ENCODE assay signal across 13 cellular contexts in genomic region chr11:100734743-100735527, GRCh38. TPM values are rescaled to one million over a fixed set of nuclear protein-coding genes. Genes with fewer than 3 reads are reported as not detected.
DNase-seq lines count a peak whose midpoint lies in the region; ATAC-seq and TF ChIP-seq lines count a peak whose summit lies in the region.
"Had no signal": no experiment of that assay in that cellular context is flagged by ENCODE, and none has a peak within 500 bp of the region (broad histone marks: within the 10 kb centered on the region; RNA-seq: fewer than 3 reads in every experiment).

No MANE protein-coding gene starts in this region.

- TF ChIP-seq EP300 in ovary (IDR thresholded peaks at IDR 0.05) = no peak

- peak; percentile 54 for ATAC-seq in GM18498 (IDR thresholded peaks at IDR 0.05; ENCODE audit: unreplicated experiment)
- ATAC-seq in GM21390 (IDR thresholded peaks at IDR 0.05; ENCODE audit: unreplicated experiment) = peak; percentile 66
- ATAC-seq in HG03095 (IDR thresholded peaks at IDR 0.05; ENCODE audit: unreplicated experiment) = peak; percentile 52
- ATAC-seq in left lobe of liver = no peak

- H3K4me3 ChIP-seq in ovary = no peak overlapping the region

- no peak overlapping the region for H3K4me3 Mint-ChIP-seq in brain

- no peak for TF ChIP-seq CTCF in brain (conservative IDR thresholded peaks at IDR 0.05)
- no peak for TF ChIP-seq CTCF in ovary (IDR thresholded peaks at IDR 0.05)

- H3K27me3 Mint-ChIP-seq in brain = no peaks in the 10 kb centered on the region

- no peak for TF ChIP-seq POLR2A in ovary (IDR thresholded peaks at IDR 0.05)

- peaks cover 39% of the 10 kb centered on the region for H3K4me1 Mint-ChIP-seq in brain

- H3K27ac Mint-ChIP-seq in brain = peak overlapping the region in 3 of 5 experiments; percentile 14 to 29 (median 28)

- no peaks in the 10 kb centered on the region for H3K9me3 ChIP-seq in ovary

- WGBS in ovary, 3 donors = 82 to 90% (median 85%) methylated on average over 1 of the region's 1 CpG

- H3K36me3 Mint-ChIP-seq in brain = no peaks in the 10 kb centered on the region

- peaks cover 0 to 3% (median 0%) of the 10 kb centered on the region in 5 experiments for H3K9me3 Mint-ChIP-seq in brain

- DNase-seq in left lobe of liver (ENCODE audit: low spot score) (no peak), head of caudate nucleus (no peak), ovary (no peak), hepatic stellate cell (ENCODE audit: low spot score) (no peak)
- DNase-seq: activated gamma-delta T cell, DMS153, kidney glomerular epithelial cell, NCI-H1105 treated with DMSO at 0.1 percent for 48 hours, NCI-H524 treated with DMSO at 0.1 percent for 48 hours had no signal

- H3K36me3 ChIP-seq in ovary = no peaks in the 10 kb centered on the region

- H3K4me1 ChIP-seq in ovary (ENCODE audit: insufficient read depth) = peaks cover 5% of the 10 kb centered on the region

- H3K27ac ChIP-seq in ovary = no peak overlapping the region

- intact Hi-C loops in head of caudate nucleus (cut with DNase I) = no loop called here
- intact Hi-C loops in ovary (cut with DNase I) = no loop called here

- H3K27me3 ChIP-seq in ovary = no peaks in the 10 kb centered on the region

RNA-seq across cellular contexts. Expression of gene ARHGAP42, which starts 47.8 kb away (rescaled TPM):
- polyA plus RNA-seq in brain (ENCODE audit: insufficient read depth, low read depth, low replicate concordance) (0.59 TPM), ovary (10 to 100 TPM in 1 of 2 donors, 1 to 10 TPM in 1; 5.1 to 11.8 TPM)
- total RNA-seq in left lobe of liver (11.2 TPM), ovary (1 to 10 TPM; 4.3 to 8.2 (median 7.0) TPM)
